Comparison of ENCODE assay signal across 8 cellular contexts in genomic region chrX:50747471-50747900, GRCh38.
DNase-seq lines count a peak whose midpoint lies in the region; ATAC-seq, FAIRE-seq and TF ChIP-seq lines count a peak whose summit lies in the region.

No MANE protein-coding gene starts in this region.

- ATAC-seq in GM19467 (IDR thresholded peaks at IDR 0.05; ENCODE audit: unreplicated experiment) (no peak), HG03520 (IDR thresholded peaks at IDR 0.05; ENCODE audit: unreplicated experiment) (no peak)

- peak; percentile 73 for FAIRE-seq in GM12892 (lab: Jason Lieb, UNC)

- no peak for TF ChIP-seq POLR2A in GM12892 (IDR thresholded peaks at IDR 0.05; ENCODE audit: low read depth, low read length)

- peak; percentile 45 for DNase-seq in AG08395 (ENCODE audit: low spot score)
- DNase-seq in GM12892 (ENCODE audit: insufficient read length), result no peak
- peak; percentile 26 for DNase-seq in SW480 (ENCODE audit: low spot score)
- DNase-seq in iPS-NIHi7 (ENCODE audit: extremely low spot score), result peak; percentile 67
- DNase-seq in islet precursor cell, result no peak
- DNase-seq in NK-92 (lab: John Stamatoyannopoulos, UW; ENCODE audit: unreplicated experiment), result no peak

Comparison
In these comparisons a context has a peak if more than half of its experiments do, and no peak if none do; other contexts are left out.
1. DNase-seq: peak in AG08395 (single experiment), SW480 (single experiment) and iPS-NIHi7 (single experiment); none in GM12892 (single experiment), islet precursor cell (single experiment) and NK-92 (single experiment).